1 cellular context compared by ENCODE assay signal in genomic region chr2:30194421-30194820, GRCh38.
TF ChIP-seq lines count a peak whose summit lies in the region.

No MANE protein-coding gene starts in this region.

TF ChIP-seq in HepG2, 621 proteins besides CTCF, POLR2A, EP300 and RAD21:
- TF ChIP-seq ZNF263 (CRISPR knock-in tag; IDR thresholded peaks at IDR 0.05), result peak; percentile 88
- no peak for TF ChIP-seq TBP (CRISPR knock-in tag; IDR thresholded peaks at IDR 0.05)
